Comparison of ENCODE assay signal across 2 cellular contexts in the genomic region with DNA sequence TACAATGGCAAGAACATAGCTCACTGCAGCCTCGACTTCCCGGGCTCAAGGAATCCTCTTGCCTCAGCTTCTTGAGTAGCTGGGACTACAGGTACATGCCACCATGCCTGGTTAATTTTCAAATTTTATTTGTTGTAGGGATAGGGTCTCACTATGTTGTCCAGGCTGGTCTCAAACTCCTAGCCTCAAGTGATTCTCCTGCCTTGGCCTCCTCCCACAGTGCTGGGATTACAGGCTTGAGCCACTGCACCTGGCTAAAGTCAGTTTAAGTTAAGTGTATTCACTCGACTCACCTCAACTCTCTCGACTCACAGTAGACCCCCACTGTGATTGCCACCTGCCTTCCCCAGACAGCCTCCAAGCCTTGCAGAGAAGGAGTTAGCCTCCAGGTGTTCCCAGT.
TF ChIP-seq lines count a peak whose summit lies in the region.

No MANE protein-coding gene starts in this region.

TF ChIP-seq in HepG2, 621 proteins besides CTCF, POLR2A, EP300 and RAD21:
- TF ChIP-seq ZMAT3 (CRISPR knock-in tag; conservative IDR thresholded peaks at IDR 0.05) = no peak
- TF ChIP-seq HNRNPH1 (optimal IDR thresholded peaks at IDR 0.05; ENCODE audit: low read depth, low read length) = no peak
- peak; percentile 87 for TF ChIP-seq ZNF121 (CRISPR knock-in tag; IDR thresholded peaks at IDR 0.05)
TF ChIP-seq in HepG2: peak in this region for 1.

TF ChIP-seq in K562, 482 proteins besides CTCF, POLR2A, EP300 and RAD21:
- TF ChIP-seq ZNF121 (CRISPR knock-in tag; conservative IDR thresholded peaks at IDR 0.05) (peak; percentile 66), RBBP5 (IDR thresholded peaks at IDR 0.05; ENCODE audit: borderline replicate concordance, insufficient read depth, low read length, poor library complexity, severe bottlenecking) (no peak), KLF1 (tag; IDR thresholded peaks at IDR 0.05) (no peak)
